7 cellular contexts compared by ENCODE assay signal in genomic region chr6:7108196-7108963, GRCh38. TPM values are rescaled to one million over a fixed set of nuclear protein-coding genes. Genes with fewer than 3 reads are reported as not detected.
DNase-seq lines count a peak whose midpoint lies in the region; ATAC-seq and TF ChIP-seq lines count a peak whose summit lies in the region.

No MANE protein-coding gene starts in this region.

- H3K27me3 ChIP-seq in colonic mucosa: no peaks in the 10 kb centered on the region

- peak overlapping the region; percentile 99 for H3K27ac ChIP-seq in colonic mucosa

- H3K9me3 ChIP-seq in colonic mucosa: no peaks in the 10 kb centered on the region

- intact Hi-C loops in colonic mucosa (cut with DNase I): no loop called here

- peak; percentile 24 for ATAC-seq in GM18511 (IDR thresholded peaks at IDR 0.05; ENCODE audit: unreplicated experiment)
- ATAC-seq in left lobe of liver: peak; percentile 53

- H3K4me3 ChIP-seq in WI38 (ENCODE audit: low read depth, low read length): peak overlapping the region; percentile 93
- H3K4me3 ChIP-seq in colonic mucosa: peak overlapping the region; percentile 92

- peak; percentile 51 for DNase-seq in HT-29 (ENCODE audit: low spot score)
- DNase-seq in colonic mucosa: peak; percentile 70
- peak; percentile 77 for DNase-seq in left lobe of liver (ENCODE audit: low spot score)
- DNase-seq in stimulated activated CD4-positive, alpha-beta T cell treated with anti-CD3 and anti-CD28 coated beads, Interleukin-4, amount 100 ng/mL, for 24 hours: peak; percentile 49
- no peak for DNase-seq in Ammon's horn (ENCODE audit: low spot score)

- H3K36me3 ChIP-seq in colonic mucosa: no peaks in the 10 kb centered on the region

- H3K9ac ChIP-seq in colonic mucosa (ENCODE audit: low read depth in 2 of 2, low read length in 2 of 2): peak overlapping the region; percentile 78 to 99

- peaks cover 14% of the 10 kb centered on the region for H3K4me1 ChIP-seq in colonic mucosa

- TF ChIP-seq CTCF in WI38 (IDR thresholded peaks at IDR 0.05; ENCODE audit: low read depth, low read length): no peak
- no peak for TF ChIP-seq CTCF in colonic mucosa (IDR thresholded peaks at IDR 0.05)

RNA-seq across cellular contexts. Expression of gene RREB1, which starts 0.6 kb away (rescaled TPM):
- total RNA-seq in HT-29 (2014; rRNA removed; shearing (Covaris generic)): 21.6 and 23.9 TPM in 2 replicates
- total RNA-seq in colonic mucosa: 10 to 100 TPM; 79.0 to 81.3 TPM
- total RNA-seq in left lobe of liver: 43.3 TPM
